8 cellular contexts compared by ENCODE assay signal in the genomic region with DNA sequence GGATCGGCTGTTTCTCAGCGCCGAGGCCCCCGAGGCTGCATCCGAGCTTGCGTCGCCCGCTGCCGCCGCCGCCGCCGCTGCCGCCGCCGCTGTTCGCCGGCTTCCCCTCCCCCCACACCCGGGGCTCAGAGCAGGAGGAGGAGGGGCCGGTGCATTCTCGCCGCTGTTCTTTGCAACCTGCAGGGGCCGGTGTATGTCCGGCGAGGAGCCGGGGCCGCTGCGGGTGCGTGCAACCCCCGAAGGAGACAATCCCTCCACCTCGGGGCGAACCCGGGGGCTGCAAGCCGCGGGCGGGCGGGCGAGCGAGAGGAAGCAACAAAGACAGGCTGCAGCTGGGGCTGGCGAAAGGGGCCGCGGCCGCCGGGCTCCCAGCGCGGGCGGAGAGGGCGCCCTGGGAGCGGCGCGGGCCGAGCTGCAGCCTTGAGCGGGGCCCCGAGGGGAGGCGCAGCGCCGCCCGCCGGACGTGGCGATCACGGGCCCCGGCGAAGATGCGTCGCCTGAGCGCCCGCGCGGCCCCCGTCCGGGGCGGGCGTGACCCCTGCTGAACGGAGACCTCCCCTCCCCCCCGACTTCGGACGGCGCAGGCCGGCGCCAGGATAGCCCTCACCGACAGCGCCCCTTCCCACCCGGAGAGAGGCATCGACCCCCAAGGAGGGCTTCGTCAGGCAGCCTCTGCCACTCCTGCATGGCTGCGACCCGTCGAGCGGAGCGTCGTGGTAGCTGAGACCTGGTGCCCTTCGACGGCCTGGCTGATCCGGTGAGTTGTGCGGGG. TPM values are rescaled to one million over a fixed set of nuclear protein-coding genes. Genes with fewer than 3 reads are reported as not detected.
DNase-seq lines count a peak whose midpoint lies in the region; ATAC-seq and TF ChIP-seq lines count a peak whose summit lies in the region.

No MANE protein-coding gene starts in this region.

- WGBS in smooth muscle cell (ENCODE audit: low lambda C conversion rate): 3% methylated on average over 53 of the region's 96 CpGs

- peak; percentile 6 for TF ChIP-seq CTCF in smooth muscle cell (IDR thresholded peaks at IDR 0.05; ENCODE audit: borderline replicate concordance, insufficient read depth, poor library complexity, severe bottlenecking)

- H3K27me3 Mint-ChIP-seq in CD4-positive, alpha-beta memory T cell: peaks cover 13 to 19% of the 10 kb centered on the region in 2 donors
- peaks cover 14% of the 10 kb centered on the region for H3K27me3 Mint-ChIP-seq in IgD-negative memory B cell

- H3K4me1 Mint-ChIP-seq in CD4-positive, alpha-beta memory T cell: peaks cover 0 to 6% (median 1%) of the 10 kb centered on the region in 4 donors
- peaks cover 3 to 6% (median 4%) of the 10 kb centered on the region in 3 donors for H3K4me1 Mint-ChIP-seq in IgD-negative memory B cell

- peak overlapping the region; percentile 39 for H3K9ac ChIP-seq in smooth muscle cell (ENCODE audit: low read depth)

- CTCF ChIA-PET in CD4-positive, alpha-beta memory T cell (lab: Charles Lee; ENCODE audit: partially characterized antibody): no interaction called here

- H3K4me2 ChIP-seq in smooth muscle cell: peak overlapping the region; percentile 100

- H3K4me1 ChIP-seq in CD4-positive, alpha-beta memory T cell (ENCODE audit: insufficient read depth, low read length): peaks cover 12% of the 10 kb centered on the region
- peaks cover 26% of the 10 kb centered on the region for H3K4me1 ChIP-seq in smooth muscle cell (ENCODE audit: low read depth)

- H3K27me3 ChIP-seq in CD4-positive, alpha-beta memory T cell (ENCODE audit: insufficient read depth, low read length): peaks cover 22% of the 10 kb centered on the region
- H3K27me3 ChIP-seq in smooth muscle cell (ENCODE audit: low read depth): peaks cover 38% of the 10 kb centered on the region

- peaks cover 0 to 2% (median 0%) of the 10 kb centered on the region in 8 donors for H3K9me3 Mint-ChIP-seq in CD4-positive, alpha-beta memory T cell
- H3K9me3 Mint-ChIP-seq in IgD-negative memory B cell: peaks cover 0 to 3% (median 0%) of the 10 kb centered on the region in 3 donors

- POLR2A ChIA-PET in CD4-positive, alpha-beta memory T cell (lab: Charles Lee; ENCODE audit: partially characterized antibody): interaction anchor here (2.1 kb wide), 1 partner anchor 237 kb away, joined by 7 read pairs; a partner anchor contains a TSS

- no peaks in the 10 kb centered on the region for H3K79me2 ChIP-seq in smooth muscle cell (ENCODE audit: low read depth)

- H3K36me3 ChIP-seq in CD4-positive, alpha-beta memory T cell (ENCODE audit: insufficient read depth, low read length): no peaks in the 10 kb centered on the region
- no peaks in the 10 kb centered on the region for H3K36me3 ChIP-seq in smooth muscle cell (ENCODE audit: low read depth)

- no peak overlapping the region for H2AFZ ChIP-seq in smooth muscle cell (ENCODE audit: low read depth)

- intact Hi-C loops in CD4-positive, alpha-beta memory T cell (cut with micrococcal nuclease): loop anchor here (5.0 kb wide), 2 partner anchors 237 to 688 kb away; a partner anchor contains a TSS

- no peaks in the 10 kb centered on the region for H3K9me3 ChIP-seq in CD4-positive, alpha-beta memory T cell (ENCODE audit: control insufficient read depth in 1 of 2, low read length in 2 of 2)
- H3K9me3 ChIP-seq in iPS-18c (ENCODE audit: control insufficient read depth, insufficient read depth, low read length) (no peaks in the 10 kb centered on the region), smooth muscle cell (replicated peaks; ENCODE audit: low read depth) (no peaks in the 10 kb centered on the region)

- H3F3A ChIP-seq in smooth muscle cell (ENCODE audit: low read depth): no peaks in the 10 kb centered on the region

- peak; percentile 9 for ATAC-seq in GM19467 (IDR thresholded peaks at IDR 0.05; ENCODE audit: unreplicated experiment)

- H3K27ac Mint-ChIP-seq in CD4-positive, alpha-beta memory T cell: peak overlapping the region in 2 of 7 donors; percentile 12 to 57
- H3K27ac Mint-ChIP-seq in IgD-negative memory B cell: peak overlapping the region in 2 of 3 donors; percentile 59 to 85

- peak overlapping the region; percentile 30 for H3K27ac ChIP-seq in CD4-positive, alpha-beta memory T cell (ENCODE audit: low read depth, low read length)
- no peak overlapping the region for H3K27ac ChIP-seq in smooth muscle cell (ENCODE audit: low read depth)

- DNase-seq in CD4-positive, alpha-beta memory T cell: peak; percentile 54 to 64 (median 59)
- DNase-seq in T follicular helper cell (ENCODE audit: low read depth) (peak; percentile 44), anterior cingulate cortex (lab: John Stamatoyannopoulos, UW) (peak in 39 of 58 donors; percentile 14 to 62 (median 37)), smooth muscle cell (lab: John Stamatoyannopoulos, UW; ENCODE audit: unreplicated experiment) (peak; percentile 25), middle frontal gyrus (ENCODE audit: extremely low spot score, low spot score) (no peak)

- H3K4me3 ChIP-seq in CD4-positive, alpha-beta memory T cell (ENCODE audit: low read length in 2 of 2): peak overlapping the region in 1 of 2 donors; percentile 60
- H3K4me3 ChIP-seq in iPS-18c (ENCODE audit: insufficient read depth, low read depth, low read length) (peak overlapping the region; percentile 64), smooth muscle cell (peak overlapping the region; percentile 79)

- H3K36me3 Mint-ChIP-seq in CD4-positive, alpha-beta memory T cell: no peaks in the 10 kb centered on the region
- no peaks in the 10 kb centered on the region for H3K36me3 Mint-ChIP-seq in IgD-negative memory B cell

- peak overlapping the region; percentile 27 to 84 (median 72) for H3K4me3 Mint-ChIP-seq in CD4-positive, alpha-beta memory T cell
- H3K4me3 Mint-ChIP-seq in IgD-negative memory B cell: peak overlapping the region; percentile 76 to 89 (median 84)

- peaks cover 18% of the 10 kb centered on the region for H4K20me1 ChIP-seq in smooth muscle cell (ENCODE audit: low read depth)

RNA-seq across cellular contexts. Expression of a gene that starts 0.7 kb away (rescaled TPM):
- under 1 TPM; 0.55 to 0.69 TPM for total RNA-seq in CD4-positive, alpha-beta memory T cell
- polyA plus RNA-seq in CD4-positive, alpha-beta memory T cell: under 1 TPM in 1 of 2 donors, not detected in 1; 0.25 TPM
- polyA plus RNA-seq in IgD-negative memory B cell: 0.10 TPM
- total RNA-seq in smooth muscle cell: 0.85 TPM in 2 replicates
- 1.7 and 2.0 TPM in 2 replicates for polyA plus RNA-seq in smooth muscle cell
